13 cellular contexts compared by ENCODE assay signal in genomic region chr3:139758654-139759291, GRCh38.
DNase-seq lines count a peak whose midpoint lies in the region; ATAC-seq and TF ChIP-seq lines count a peak whose summit lies in the region.
"Had no signal": no experiment of that assay in that cellular context is flagged by ENCODE, and none has a peak within 500 bp of the region (broad histone marks: within the 10 kb centered on the region; RNA-seq: fewer than 3 reads in every experiment).

No MANE protein-coding gene starts in this region.

- H3K36me3 Mint-ChIP-seq in GM23338 (ENCODE audit: low read depth), result no peaks in the 10 kb centered on the region
- H3K36me3 Mint-ChIP-seq in natural killer cell, result no peaks in the 10 kb centered on the region

- no peaks in the 10 kb centered on the region for H3K36me3 ChIP-seq in GM23338 (ENCODE audit: insufficient read depth)

- in situ Hi-C loops in astrocyte of the spinal cord (cut with HindIII; ENCODE audit: low sequenced_read_pairs), result no loop called here

- no peak overlapping the region for H3K4me2 ChIP-seq in GM23338

- H3K27ac ChIP-seq in GM23338 (ENCODE audit: low read depth), result no peak overlapping the region

- H3K27ac Mint-ChIP-seq in GM23338 (no peak overlapping the region), natural killer cell (no peak overlapping the region)
- H3K27ac Mint-ChIP-seq: activated CD4-positive, alpha-beta T cell treated with anti-CD3 and anti-CD28 coated beads for 36 hours; T-helper 1 cell treated with Interleukin-12 subunit alpha and Interleukin-12 subunit beta and Interleukin-4 antibody, amounts not matched to agents 30 μg/mL and 1 μg/mL, for 36 hours had no signal

- H3K4me1 Mint-ChIP-seq in GM23338, result no peaks in the 10 kb centered on the region
- H3K4me1 Mint-ChIP-seq in natural killer cell, result no peaks in the 10 kb centered on the region

- H4K20me1 ChIP-seq in GM23338 (replicated peaks; ENCODE audit: insufficient read depth), result no peaks in the 10 kb centered on the region

- no peaks in the 10 kb centered on the region for H3K79me2 ChIP-seq in GM23338 (replicated peaks; ENCODE audit: insufficient read depth)

- H3K9me3 Mint-ChIP-seq in GM23338 (no peaks in the 10 kb centered on the region; the same call in 2 of the 3 replicates), natural killer cell (no peaks in the 10 kb centered on the region)
- H3K9me3 Mint-ChIP-seq: T-helper 1 cell treated with Interleukin-12 subunit alpha and Interleukin-12 subunit beta and Interleukin-4 antibody, amounts not matched to agents 30 μg/mL and 1 μg/mL, for 36 hours had no signal

- no peaks in the 10 kb centered on the region for H3K27me3 ChIP-seq in GM23338 (ENCODE audit: insufficient read depth)

- H2AFZ ChIP-seq in GM23338, result no peak overlapping the region

- H3K9me2 ChIP-seq in GM23338 (ENCODE audit: insufficient read depth), result peaks cover 7% of the 10 kb centered on the region; the same call in 1 of the 2 replicates

- peak; percentile 29; the same call in 1 of the 3 replicates for ATAC-seq in GM23338
- no peak for ATAC-seq in natural killer cell
- no peak for ATAC-seq in GM19395 (IDR thresholded peaks at IDR 0.05; ENCODE audit: unreplicated experiment)
- ATAC-seq: activated CD4-positive, alpha-beta T cell treated with anti-CD3 and anti-CD28 coated beads for 36 hours had no signal

- H3F3A ChIP-seq in GM23338 (replicated peaks; ENCODE audit: low read depth), result no peaks in the 10 kb centered on the region

- H3K4me3 Mint-ChIP-seq in GM23338, result no peak overlapping the region
- H3K4me3 Mint-ChIP-seq in natural killer cell, result no peak overlapping the region
- H3K4me3 Mint-ChIP-seq: activated CD4-positive, alpha-beta T cell treated with anti-CD3 and anti-CD28 coated beads for 36 hours; T-helper 1 cell treated with Interleukin-12 subunit alpha and Interleukin-12 subunit beta and Interleukin-4 antibody, amounts not matched to agents 30 μg/mL and 1 μg/mL, for 36 hours had no signal

- intact Hi-C loops in natural killer cell (cut with micrococcal nuclease), result no loop called here

- no peak for TF ChIP-seq CTCF in GM23338 (conservative IDR thresholded peaks at IDR 0.05; ENCODE audit: low read depth in 2 of 2)
- TF ChIP-seq CTCF in astrocyte of the spinal cord (IDR thresholded peaks at IDR 0.05; ENCODE audit: low read depth, low read length), result no peak
- no peak for TF ChIP-seq CTCF in natural killer cell (IDR thresholded peaks at IDR 0.05)

- H3K4me3 ChIP-seq in GM23338 (no peak overlapping the region), astrocyte of the spinal cord (ENCODE audit: low read depth, low read length) (no peak overlapping the region)

- H3K27me3 Mint-ChIP-seq in GM23338 (ENCODE audit: insufficient read depth, low read depth, poor library complexity), result no peaks in the 10 kb centered on the region
- H3K27me3 Mint-ChIP-seq in natural killer cell (ENCODE audit: low read depth in 2 of 2), result no peaks in the 10 kb centered on the region
- H3K27me3 Mint-ChIP-seq: activated CD4-positive, alpha-beta T cell treated with anti-CD3 and anti-CD28 coated beads for 36 hours had no signal

- no peaks in the 10 kb centered on the region for H3K4me1 ChIP-seq in GM23338 (ENCODE audit: insufficient read depth)

- DNase-seq in GM23338 (ENCODE audit: low spot score) (peak; percentile 51), astrocyte of the spinal cord (ENCODE audit: low read depth, low spot score) (peak; percentile 60), hepatic stellate cell (ENCODE audit: low spot score) (peak; percentile 58), retina (peak; percentile 35), natural killer cell (no peak), KG1 (lab: John Stamatoyannopoulos, UW) (no peak)
- DNase-seq: activated CD4-positive, alpha-beta T cell treated with anti-CD3 and anti-CD28 coated beads for 36 hours; activated T-cell treated with anti-CD3 and anti-CD28 coated beads, Interleukin-2, amount 50 U/mL, for 48 hours; amygdala; effector CD8-positive, alpha-beta T cell; NCI-H1417 treated with DMSO at 0.1 percent for 48 hours had no signal

TF ChIP-seq in GM23338, 12 proteins besides CTCF, POLR2A, EP300 and RAD21 (continues in another document):
- TF ChIP-seq NANOG (IDR thresholded peaks at IDR 0.05; ENCODE audit: borderline replicate concordance) (no peak), EZH2phosphoT487 (IDR thresholded peaks at IDR 0.05; ENCODE audit: unreplicated experiment) (no peak), EZH2 (IDR thresholded peaks at IDR 0.05; ENCODE audit: low read depth, unreplicated experiment) (no peak), REST (IDR thresholded peaks at IDR 0.05; ENCODE audit: unreplicated experiment) (no peak), ZNF331 (CRISPR knock-in tag; IDR thresholded peaks at IDR 0.05; ENCODE audit: low read depth) (no peak), JUNB (IDR thresholded peaks at IDR 0.05; ENCODE audit: unreplicated experiment) (no peak), CREB1 (CRISPR knock-in tag; IDR thresholded peaks at IDR 0.05; ENCODE audit: low read depth) (no peak), STAT1 (IDR thresholded peaks at IDR 0.05; ENCODE audit: unreplicated experiment) (no peak), ZNF114 (CRISPR knock-in tag; IDR thresholded peaks at IDR 0.05) (no peak), POLR2AphosphoS5 (IDR thresholded peaks at IDR 0.05; ENCODE audit: low read depth) (no peak)

Comparison
In these comparisons a context has a peak if more than half of its experiments do, and no peak if none do; other contexts are left out.
1. DNase-seq: peak in GM23338 (single experiment), astrocyte of the spinal cord (single experiment), hepatic stellate cell (single experiment) and retina (single experiment); none in natural killer cell (single experiment) and KG1 (single experiment).